In the genomic region with DNA sequence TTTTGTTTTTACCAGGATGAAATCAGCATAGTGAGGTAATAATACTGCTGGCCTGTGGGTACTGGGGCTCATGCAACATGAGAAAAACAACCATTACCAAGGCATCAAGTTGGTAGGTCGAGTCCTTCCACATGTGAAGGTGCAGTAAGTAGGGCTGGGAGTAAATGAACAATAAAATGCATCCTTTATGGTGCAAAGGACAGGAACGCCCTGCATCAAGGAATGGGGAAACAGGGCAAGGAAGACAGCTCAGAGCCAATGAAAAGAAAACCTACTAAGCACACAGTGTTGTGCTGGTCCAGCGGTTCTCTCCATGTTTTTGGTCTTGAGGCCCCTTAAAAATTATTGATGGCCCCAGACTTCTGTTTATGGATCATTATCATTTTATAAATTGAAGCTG, we compare ENCODE assay signal across 19 cellular contexts.
"Had no signal": no experiment of that assay in that cellular context is flagged by ENCODE, and none has a peak within 500 bp of the region (broad histone marks: within the 10 kb centered on the region; RNA-seq: fewer than 3 reads in every experiment).

No MANE protein-coding gene starts in this region.

- H3K4me1 ChIP-seq: foreskin keratinocyte, testis, tibial nerve had no signal

- H3K27ac ChIP-seq: foreskin keratinocyte, hepatocyte, neutrophil, right atrium auricular region, testis, tibial nerve had no signal

- H3K4me3 ChIP-seq: hepatocyte, lung, right atrium auricular region, testis, tibial nerve had no signal

- H3K9me3 ChIP-seq: neutrophil, right atrium auricular region, testis had no signal

- H3K27me3 ChIP-seq: foreskin keratinocyte, hepatocyte, neutrophil, right atrium auricular region, testis, tibial nerve had no signal

- ATAC-seq: foreskin keratinocyte; naive thymus-derived CD8-positive, alpha-beta T cell; stimulated activated effector memory CD8-positive, alpha-beta T cell treated with anti-CD3 and anti-CD28 coated beads, Interleukin-12 subunit alpha, Interleukin-12 subunit beta, amount 100 ng/mL, for 72 hours; stimulated activated naive CD8-positive, alpha-beta T cell treated with anti-CD3 and anti-CD28 coated beads, Interleukin-15, Interleukin-2, amounts not matched to agents 100 U/mL and 50 U/mL, for 24 hours had no signal

- DNase-seq: foreskin keratinocyte; head of caudate nucleus; kidney; left cardiac atrium; left ventricle myocardium superior; mesenchymal stem cell; midbrain; naive thymus-derived CD8-positive, alpha-beta T cell; posterior cingulate gyrus; stimulated activated CD4-positive, alpha-beta T cell treated with anti-CD3 and anti-CD28 coated beads, Interleukin-4, amount 100 ng/mL, for 1 hour; stimulated activated CD8-positive, alpha-beta memory T cell treated with anti-CD3 and anti-CD28 coated beads, Interleukin-4, amount 100 ng/mL, for 48 hours; stimulated activated naive CD8-positive, alpha-beta T cell treated with anti-CD3 and anti-CD28 coated beads, Interleukin-15, Interleukin-2, amounts not matched to agents 100 U/mL and 50 U/mL, for 24 hours; testis had no signal

- H3K36me3 ChIP-seq: neutrophil, right atrium auricular region, tibial nerve had no signal
